15 cellular contexts compared by ENCODE assay signal in genomic region chr9:117815315-117815714, GRCh38.
A peak's percentile ranks its signal among the peaks of the same experiment; 100 is the strongest.
DNase-seq lines count a peak whose midpoint lies in the region; ATAC-seq and TF ChIP-seq lines count a peak whose summit lies in the region.
"Had no signal": no experiment of that assay in that cellular context is flagged by ENCODE, and none has a peak within 500 bp of the region (broad histone marks: within the 10 kb centered on the region; RNA-seq: fewer than 3 reads in every experiment).

No MANE protein-coding gene starts in this region.

- H3K36me3 ChIP-seq in adrenal gland (replicated peaks in 1 of 2) = no peaks in the 10 kb centered on the region

- ATAC-seq in GM18868 (IDR thresholded peaks at IDR 0.05; ENCODE audit: unreplicated experiment) = peak; percentile 94
- ATAC-seq in GM21786 (IDR thresholded peaks at IDR 0.05; ENCODE audit: unreplicated experiment) = peak; percentile 48
- ATAC-seq in HG03460 (IDR thresholded peaks at IDR 0.05; ENCODE audit: unreplicated experiment) = peak; percentile 70
- no peak for ATAC-seq in GM19328 (IDR thresholded peaks at IDR 0.05; ENCODE audit: unreplicated experiment)
- ATAC-seq: activated CD8-positive, alpha-beta memory T cell treated with anti-CD3 and anti-CD28 coated beads, Interleukin-2, amount 10 ng/mL, durations not matched to agents 7 days and 5 days; activated naive CD4-positive, alpha-beta T cell treated with anti-CD3 and anti-CD28 coated beads, Interleukin-2, amount 50 U/mL, for 72 hours; left lobe of liver had no signal

- H3K27me3 ChIP-seq in adrenal gland = no peaks in the 10 kb centered on the region

- H3K9me3 Mint-ChIP-seq in type B pancreatic cell = no peaks in the 10 kb centered on the region
- H3K9me3 Mint-ChIP-seq: activated naive CD4-positive, alpha-beta T cell treated with anti-CD3 and anti-CD28 coated beads, Interleukin-2, amount 50 U/mL, for 72 hours had no signal

- 66 to 75% (median 70%) methylated on average over 5 of the region's 5 CpGs for WGBS in adrenal gland, 4 donors

- no peak overlapping the region for H3K27ac Mint-ChIP-seq in type B pancreatic cell
- H3K27ac Mint-ChIP-seq: activated CD8-positive, alpha-beta memory T cell treated with anti-CD3 and anti-CD28 coated beads, Interleukin-2, amount 10 ng/mL, durations not matched to agents 7 days and 5 days; activated naive CD4-positive, alpha-beta T cell treated with anti-CD3 and anti-CD28 coated beads, Interleukin-2, amount 50 U/mL, for 72 hours had no signal

- H3K27ac ChIP-seq in adrenal gland = no peak overlapping the region
- H3K27ac ChIP-seq: epithelial cell of prostate had no signal

- H3K27me3 Mint-ChIP-seq in type B pancreatic cell = peaks cover 6% of the 10 kb centered on the region

- no peaks in the 10 kb centered on the region for H3K9me3 ChIP-seq in adrenal gland (replicated peaks in 1 of 3)

- TF ChIP-seq CTCF in adrenal gland (IDR thresholded peaks at IDR 0.05) = no peak
- TF ChIP-seq CTCF in type B pancreatic cell (conservative IDR thresholded peaks at IDR 0.05) = no peak

- no peaks in the 10 kb centered on the region for H3K4me1 Mint-ChIP-seq in type B pancreatic cell (ENCODE audit: unreplicated experiment)

- no peaks in the 10 kb centered on the region for H3K4me1 ChIP-seq in adrenal gland (replicated peaks in 1 of 2)

- no peak overlapping the region for H3K4me3 ChIP-seq in adrenal gland

- no peaks in the 10 kb centered on the region for H3K36me3 Mint-ChIP-seq in type B pancreatic cell
- H3K36me3 Mint-ChIP-seq: activated CD8-positive, alpha-beta memory T cell treated with anti-CD3 and anti-CD28 coated beads, Interleukin-2, amount 10 ng/mL, durations not matched to agents 7 days and 5 days; activated naive CD4-positive, alpha-beta T cell treated with anti-CD3 and anti-CD28 coated beads, Interleukin-2, amount 50 U/mL, for 72 hours had no signal

- DNase-seq in renal cortical epithelial cell (ENCODE audit: low read depth) (peak; percentile 9), adrenal gland (no peak), type B pancreatic cell (ENCODE audit: extremely low spot score, unreplicated experiment) (no peak)
- DNase-seq: activated CD8-positive, alpha-beta memory T cell treated with anti-CD3 and anti-CD28 coated beads, Interleukin-2, amount 10 ng/mL, durations not matched to agents 7 days and 5 days; C1 segment of cervical spinal cord; NCI-H2081; Right ventricle myocardium superior; stimulated activated CD4-positive, alpha-beta T cell treated with anti-CD3 and anti-CD28 coated beads, Interleukin-4, amount 100 ng/mL, for 24 hours had no signal

- H3K4me3 Mint-ChIP-seq in type B pancreatic cell = no peak overlapping the region
- H3K4me3 Mint-ChIP-seq: activated CD8-positive, alpha-beta memory T cell treated with anti-CD3 and anti-CD28 coated beads, Interleukin-2, amount 10 ng/mL, durations not matched to agents 7 days and 5 days had no signal

- intact Hi-C loops in adrenal gland (cut with DNase I) = no loop called here

- TF ChIP-seq POLR2A in adrenal gland (IDR thresholded peaks at IDR 0.05) = no peak
